ENCODE assay signal across 13 cellular contexts in the genomic region with DNA sequence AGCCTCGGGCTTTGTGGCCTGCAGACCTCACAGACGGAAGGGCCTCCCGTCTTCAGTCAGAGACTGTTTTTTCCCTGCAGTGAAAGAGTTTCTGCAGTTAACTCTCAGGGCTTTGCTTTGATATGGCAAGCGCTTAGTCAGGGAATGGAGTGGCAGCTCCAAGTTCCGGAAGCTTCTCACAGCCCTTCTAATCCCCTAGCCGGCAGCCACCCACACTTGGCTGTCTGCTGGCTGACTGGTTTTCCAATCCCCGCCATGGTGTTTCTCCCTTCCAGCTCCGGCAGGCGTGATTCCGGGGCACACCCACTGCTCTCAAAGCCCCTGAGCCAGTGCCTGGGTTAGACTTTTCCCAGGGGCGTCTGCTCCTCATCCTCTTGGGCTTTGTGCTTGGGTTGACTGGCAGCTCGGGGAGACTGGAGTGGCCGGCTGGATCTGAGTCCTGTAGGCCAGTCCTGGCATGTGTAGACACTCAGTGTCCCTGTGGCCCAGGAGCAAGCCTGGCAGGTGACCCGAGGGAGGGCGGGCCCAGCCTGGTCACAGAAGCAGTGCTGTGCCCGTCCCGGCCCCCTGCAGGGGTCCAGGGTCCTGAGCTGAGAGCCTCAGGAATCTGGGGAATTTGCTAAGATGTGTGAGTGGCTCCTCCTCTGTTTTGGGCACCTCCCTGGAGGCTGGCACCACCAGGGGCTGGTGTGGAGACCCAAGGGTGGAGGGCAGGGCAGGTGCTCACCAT. TPM values are rescaled to one million over a fixed set of nuclear protein-coding genes. Genes with fewer than 3 reads are reported as not detected.
DNase-seq lines count a peak whose midpoint lies in the region; ATAC-seq and TF ChIP-seq lines count a peak whose summit lies in the region.
"Had no signal": no experiment of that assay in that cellular context is flagged by ENCODE, and none has a peak within 500 bp of the region (broad histone marks: within the 10 kb centered on the region; RNA-seq: fewer than 3 reads in every experiment).

No MANE protein-coding gene starts in this region.

- no peak overlapping the region for H3K27ac ChIP-seq in neural progenitor cell

- peaks cover 29% of the 10 kb centered on the region for H3K4me1 ChIP-seq in neural progenitor cell

- no peak overlapping the region for H3K4me2 ChIP-seq in neural progenitor cell

- H3K9ac ChIP-seq in neural progenitor cell: no peak overlapping the region

- peaks cover 53% of the 10 kb centered on the region for H4K20me1 ChIP-seq in neural progenitor cell (ENCODE audit: low read depth)

- peak overlapping the region; percentile 90 for H3K27ac Mint-ChIP-seq in neural progenitor cell
- no peak overlapping the region for H3K27ac Mint-ChIP-seq in activated CD4-positive, alpha-beta memory T cell treated with anti-CD3 and anti-CD28 coated beads, Interleukin-2, amount 10 ng/mL, durations not matched to agents 7 days and 5 days
- no peak overlapping the region for H3K27ac Mint-ChIP-seq in natural killer cell treated with Interleukin-12 subunit alpha and Interleukin-12 subunit beta and Interleukin-15 and Interleukin-18, amount 100 ng/mL, for 72 hours

- peak overlapping the region; percentile 30 for H3K4me3 Mint-ChIP-seq in neural progenitor cell
- no peak overlapping the region for H3K4me3 Mint-ChIP-seq in activated CD4-positive, alpha-beta memory T cell treated with anti-CD3 and anti-CD28 coated beads, Interleukin-2, amount 10 ng/mL, durations not matched to agents 7 days and 5 days
- H3K4me3 Mint-ChIP-seq in natural killer cell treated with Interleukin-12 subunit alpha and Interleukin-12 subunit beta and Interleukin-15 and Interleukin-18, amount 100 ng/mL, for 72 hours: no peak overlapping the region

- DNase-seq in AG08395 (ENCODE audit: low spot score) (peak; percentile 84), SW480 (ENCODE audit: low spot score) (peak; percentile 66), fibroblast of the aortic adventitia (ENCODE audit: low read depth) (peak; percentile 80), neural progenitor cell (ENCODE audit: low spot score) (peak; percentile 72), NCI-H1048 (lab: John Stamatoyannopoulos, UW) (no peak)
- no peak for DNase-seq in activated CD4-positive, alpha-beta memory T cell treated with anti-CD3 and anti-CD28 coated beads, Interleukin-2, amount 10 ng/mL, durations not matched to agents 7 days and 5 days
- no peak for DNase-seq in natural killer cell treated with Interleukin-12 subunit alpha and Interleukin-12 subunit beta and Interleukin-15 and Interleukin-18, amount 100 ng/mL, for 72 hours (ENCODE audit: low spot score)
- DNase-seq: activated CD4-positive, alpha-beta T cell treated with anti-CD3 and anti-CD28 coated beads for 48 hours; C1 segment of cervical spinal cord; cerebellar nuclear complex; NCI-H1694 treated with DMSO at 0.1 percent for 48 hours; stimulated activated CD4-positive, alpha-beta T cell treated with anti-CD3 and anti-CD28 coated beads, Interleukin-4, amount 100 ng/mL, for 1 hour had no signal

- no peaks in the 10 kb centered on the region for H3K9me3 Mint-ChIP-seq in neural progenitor cell
- no peaks in the 10 kb centered on the region for H3K9me3 Mint-ChIP-seq in activated CD4-positive, alpha-beta memory T cell treated with anti-CD3 and anti-CD28 coated beads, Interleukin-2, amount 10 ng/mL, durations not matched to agents 7 days and 5 days
- no peaks in the 10 kb centered on the region for H3K9me3 Mint-ChIP-seq in natural killer cell treated with Interleukin-12 subunit alpha and Interleukin-12 subunit beta and Interleukin-15 and Interleukin-18, amount 100 ng/mL, for 72 hours

- H3K79me2 ChIP-seq in neural progenitor cell (ENCODE audit: low read depth): no peaks in the 10 kb centered on the region

- no peak for ATAC-seq in GM21360 (IDR thresholded peaks at IDR 0.05; ENCODE audit: unreplicated experiment)
- ATAC-seq in natural killer cell treated with Interleukin-12 subunit alpha and Interleukin-12 subunit beta and Interleukin-15 and Interleukin-18, amount 100 ng/mL, for 72 hours: no peak

- CTCF ChIA-PET in activated CD4-positive, alpha-beta memory T cell treated with anti-CD3 and anti-CD28 coated beads, Interleukin-2, amount 10 ng/mL, durations not matched to agents 7 days and 5 days (lab: Charles Lee): no interaction called here

- no peaks in the 10 kb centered on the region for H3K36me3 ChIP-seq in neural progenitor cell

- peaks cover 35% of the 10 kb centered on the region for H3K4me1 Mint-ChIP-seq in neural progenitor cell
- peaks cover 2% of the 10 kb centered on the region for H3K4me1 Mint-ChIP-seq in activated CD4-positive, alpha-beta memory T cell treated with anti-CD3 and anti-CD28 coated beads, Interleukin-2, amount 10 ng/mL, durations not matched to agents 7 days and 5 days
- H3K4me1 Mint-ChIP-seq in natural killer cell treated with Interleukin-12 subunit alpha and Interleukin-12 subunit beta and Interleukin-15 and Interleukin-18, amount 100 ng/mL, for 72 hours (ENCODE audit: low read depth in 2 of 2): no peaks in the 10 kb centered on the region

- H3K4me3 ChIP-seq in fibroblast of the aortic adventitia (ENCODE audit: low read depth, low read length) (no peak overlapping the region), neural progenitor cell (no peak overlapping the region)

- no peaks in the 10 kb centered on the region for H3F3A ChIP-seq in neural progenitor cell (ENCODE audit: low read depth)

- H2AFZ ChIP-seq in neural progenitor cell (replicated peaks): no peak overlapping the region

- peaks cover 24% of the 10 kb centered on the region for H3K36me3 Mint-ChIP-seq in neural progenitor cell
- no peaks in the 10 kb centered on the region for H3K36me3 Mint-ChIP-seq in activated CD4-positive, alpha-beta memory T cell treated with anti-CD3 and anti-CD28 coated beads, Interleukin-2, amount 10 ng/mL, durations not matched to agents 7 days and 5 days (ENCODE audit: low read depth)
- no peaks in the 10 kb centered on the region for H3K36me3 Mint-ChIP-seq in natural killer cell treated with Interleukin-12 subunit alpha and Interleukin-12 subunit beta and Interleukin-15 and Interleukin-18, amount 100 ng/mL, for 72 hours

- H3K9me3 ChIP-seq in neural progenitor cell (ENCODE audit: low read depth): no peaks in the 10 kb centered on the region

- no peaks in the 10 kb centered on the region for H3K27me3 Mint-ChIP-seq in neural progenitor cell (ENCODE audit: insufficient read depth, low read depth)
- peaks cover 2% of the 10 kb centered on the region for H3K27me3 Mint-ChIP-seq in activated CD4-positive, alpha-beta memory T cell treated with anti-CD3 and anti-CD28 coated beads, Interleukin-2, amount 10 ng/mL, durations not matched to agents 7 days and 5 days
- H3K27me3 Mint-ChIP-seq in natural killer cell treated with Interleukin-12 subunit alpha and Interleukin-12 subunit beta and Interleukin-15 and Interleukin-18, amount 100 ng/mL, for 72 hours: no peaks in the 10 kb centered on the region

- no peaks in the 10 kb centered on the region for H3K27me3 ChIP-seq in neural progenitor cell

- POLR2A ChIA-PET in activated CD4-positive, alpha-beta memory T cell treated with anti-CD3 and anti-CD28 coated beads, Interleukin-2, amount 10 ng/mL, durations not matched to agents 7 days and 5 days (lab: Charles Lee): no interaction called here

- TF ChIP-seq CTCF in fibroblast of the aortic adventitia (IDR thresholded peaks at IDR 0.05; ENCODE audit: insufficient read depth, low read length): no peak
- no peak for TF ChIP-seq CTCF in neural progenitor cell (IDR thresholded peaks at IDR 0.05)

RNA-seq across cellular contexts. Expression of gene BAIAP2, which starts 30.0 kb away (rescaled TPM):
- total RNA-seq in fibroblast of the aortic adventitia (ENCODE audit: low replicate concordance) (24.3 and 27.5 TPM in 2 replicates), neural progenitor cell (ENCODE audit: low replicate concordance) (15.6 and 16.1 TPM in 2 replicates)
- 1 to 10 TPM; 1.5 to 2.4 TPM for total RNA-seq in activated CD4-positive, alpha-beta memory T cell treated with anti-CD3 and anti-CD28 coated beads, Interleukin-2, amount 10 ng/mL, durations not matched to agents 7 days and 5 days
- 1 to 10 TPM; 7.3 to 9.6 TPM for total RNA-seq in natural killer cell treated with Interleukin-12 subunit alpha and Interleukin-12 subunit beta and Interleukin-15 and Interleukin-18, amount 100 ng/mL, for 72 hours

Comparison
In these comparisons a context has a peak if more than half of its experiments do, and no peak if none do; other contexts are left out.
1. DNase-seq: peak in AG08395 (single experiment), SW480 (single experiment), fibroblast of the aortic adventitia (single experiment) and neural progenitor cell (single experiment); none in NCI-H1048 (single experiment), activated CD4-positive, alpha-beta memory T cell treated with anti-CD3 and anti-CD28 coated beads, Interleukin-2, amount 10 ng/mL, durations not matched to agents 7 days and 5 days (single experiment) and natural killer cell treated with Interleukin-12 subunit alpha and Interleukin-12 subunit beta and Interleukin-15 and Interleukin-18, amount 100 ng/mL, for 72 hours (single experiment).